Comparison of ENCODE assay signal across 8 cellular contexts in genomic region chr22:19479358-19480172, GRCh38. TPM values are rescaled to one million over a fixed set of nuclear protein-coding genes. Genes with fewer than 3 reads are reported as not detected.
A peak's percentile ranks its signal among the peaks of the same experiment; 100 is the strongest.
DNase-seq lines count a peak whose midpoint lies in the region; ATAC-seq lines count a peak whose summit lies in the region.

A gene with protein sequence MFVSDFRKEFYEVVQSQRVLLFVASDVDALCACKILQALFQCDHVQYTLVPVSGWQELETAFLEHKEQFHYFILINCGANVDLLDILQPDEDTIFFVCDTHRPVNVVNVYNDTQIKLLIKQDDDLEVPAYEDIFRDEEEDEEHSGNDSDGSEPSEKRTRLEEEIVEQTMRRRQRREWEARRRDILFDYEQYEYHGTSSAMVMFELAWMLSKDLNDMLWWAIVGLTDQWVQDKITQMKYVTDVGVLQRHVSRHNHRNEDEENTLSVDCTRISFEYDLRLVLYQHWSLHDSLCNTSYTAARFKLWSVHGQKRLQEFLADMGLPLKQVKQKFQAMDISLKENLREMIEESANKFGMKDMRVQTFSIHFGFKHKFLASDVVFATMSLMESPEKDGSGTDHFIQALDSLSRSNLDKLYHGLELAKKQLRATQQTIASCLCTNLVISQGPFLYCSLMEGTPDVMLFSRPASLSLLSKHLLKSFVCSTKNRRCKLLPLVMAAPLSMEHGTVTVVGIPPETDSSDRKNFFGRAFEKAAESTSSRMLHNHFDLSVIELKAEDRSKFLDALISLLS (plus strand): TSS chr22:19479920. CDS start chr22:19479969, 49 bp downstream.

- H3K27ac Mint-ChIP-seq in IgD-negative memory B cell, result peak within 1 kb of the TSS; percentile 99 to 100 (median 100)

- no peaks in the 10 kb centered on the region for H3K9me3 Mint-ChIP-seq in IgD-negative memory B cell

- H3K4me1 Mint-ChIP-seq in IgD-negative memory B cell, result peaks cover 21 to 31% (median 22%) of the 10 kb centered on the region in 3 donors

- peak within 1 kb of the TSS; percentile 90 to 99 (median 96) for H3K4me3 Mint-ChIP-seq in IgD-negative memory B cell

- no peaks in the 10 kb centered on the region for H3K36me3 Mint-ChIP-seq in IgD-negative memory B cell

- H3K27me3 Mint-ChIP-seq in IgD-negative memory B cell, result no peaks in the 10 kb centered on the region

- peak; percentile 78 for ATAC-seq in GM21529 (IDR thresholded peaks at IDR 0.05; ENCODE audit: unreplicated experiment)

- DNase-seq in DMS 273 treated with DMSO at 0.1 percent for 48 hours (lab: John Stamatoyannopoulos, UW) (peak; percentile 95), OCI-M2 (lab: John Stamatoyannopoulos, UW; ENCODE audit: unreplicated experiment) (peak; percentile 94), activated T-cell treated with anti-CD3 and anti-CD28 coated beads for 4 hours (peak; percentile 90), epidermal melanocyte (ENCODE audit: insufficient read length, low spot score) (peak; percentile 97), middle frontal gyrus (ENCODE audit: extremely low spot score, low spot score) (peak; percentile 96)
- DNase-seq in stimulated activated CD8-positive, alpha-beta memory T cell treated with anti-CD3 and anti-CD28 coated beads, Interleukin-2, amount 100 ng/mL, for 48 hours (ENCODE audit: low read depth in 2 of 2), result peak; percentile 85 to 90

RNA-seq across cellular contexts. Expression of the gene that starts here (rescaled TPM):
- 0.39 TPM for polyA plus RNA-seq in IgD-negative memory B cell

Comparison
In these comparisons a context has a peak if more than half of its experiments do, and no peak if none do; other contexts are left out.
1. Peak in every context shown above with its lines: DNase-seq and ATAC-seq.